8 cellular contexts compared by ENCODE assay signal in genomic region chr1:10074059-10074854, GRCh38. TPM values are rescaled to one million over a fixed set of nuclear protein-coding genes. Genes with fewer than 3 reads are reported as not detected.
A peak's percentile ranks its signal among the peaks of the same experiment; 100 is the strongest.
DNase-seq lines count a peak whose midpoint lies in the region; ATAC-seq, FAIRE-seq and TF ChIP-seq lines count a peak whose summit lies in the region.

No MANE protein-coding gene starts in this region.

- FAIRE-seq in RCC 7860 (lab: Jason Lieb, UNC) = peak; percentile 98

- H3K4me1 ChIP-seq in heart right ventricle = peaks cover 0 to 31% (median 21%) of the 10 kb centered on the region in 9 donors

- no peaks in the 10 kb centered on the region for H3K27me3 ChIP-seq in heart right ventricle

- peak overlapping the region in 4 of 10 donors; percentile 0 to 51 (median 9) for H3K27ac ChIP-seq in heart right ventricle

- H3K9me3 ChIP-seq in heart right ventricle = no peaks in the 10 kb centered on the region

- DNase-seq in GM20000 (ENCODE audit: low spot score) (peak; percentile 76), RCC 7860 (ENCODE audit: low spot score) (peak; percentile 90), heart right ventricle (no peak), retina (no peak), iPS-NIHi7 (ENCODE audit: extremely low spot score) (no peak)
- DNase-seq in activated naive CD4-positive, alpha-beta T cell treated with anti-CD3 and anti-CD28 coated beads, Interleukin-2, amount 50 U/mL, for 16 hours = peak; percentile 24
- DNase-seq in stimulated activated CD4-positive, alpha-beta T cell treated with anti-CD3 and anti-CD28 coated beads, Interleukin-15, amount 100 ng/mL, for 1 hour (ENCODE audit: low read depth in 1 of 2, low spot score in 1 of 2) = peak; percentile 9 to 12

- ATAC-seq in heart right ventricle = peak in 6 of 8 donors; percentile 43 to 86 (median 62)
- no peak for ATAC-seq in HG03521 (IDR thresholded peaks at IDR 0.05; ENCODE audit: unreplicated experiment)

- TF ChIP-seq CTCF in GM20000 (IDR thresholded peaks at IDR 0.05; ENCODE audit: extremely low read depth, missing control alignments) = no peak
- TF ChIP-seq CTCF in heart right ventricle (IDR thresholded peaks at IDR 0.05) = no peak

- peaks cover 0 to 41% (median 0%) of the 10 kb centered on the region in 9 donors for H3K36me3 ChIP-seq in heart right ventricle

- H3K4me3 ChIP-seq in heart right ventricle = no peak overlapping the region

- 58 to 74% methylated on average over 5 of the region's 5 CpGs for WGBS in heart right ventricle, 2 donors

- intact Hi-C loops in heart right ventricle (cut with DNase I) = no loop called here

RNA-seq across cellular contexts. Expression of gene UBE4B, which starts 41.5 kb away (rescaled TPM):
- 10 to 100 TPM; 59.0 to 87.3 (median 69.2) TPM for total RNA-seq in heart right ventricle
- 10 to 100 TPM; 18.3 to 23.4 TPM for polyA plus RNA-seq in heart right ventricle

Comparison
In these comparisons a context has a peak if more than half of its experiments do, and no peak if none do; other contexts are left out.
1. DNase-seq: peak in GM20000 (single experiment), RCC 7860 (single experiment), activated naive CD4-positive, alpha-beta T cell treated with anti-CD3 and anti-CD28 coated beads, Interleukin-2, amount 50 U/mL, for 16 hours (single experiment) and stimulated activated CD4-positive, alpha-beta T cell treated with anti-CD3 and anti-CD28 coated beads, Interleukin-15, amount 100 ng/mL, for 1 hour (2 of 2); none in heart right ventricle (0 of 2), retina (single experiment) and iPS-NIHi7 (single experiment).